In genomic region chr17:28371245-28372202, GRCh38 we compare ENCODE assay signal across 1 cellular context.
A peak's percentile ranks its signal among the peaks of the same experiment; 100 is the strongest.
TF ChIP-seq lines count a peak whose summit lies in the region.

Gene SARM1 (plus strand): TSS chr17:28371694. CDS start chr17:28372033, 339 bp downstream.

TF ChIP-seq in HepG2, 621 proteins besides CTCF, POLR2A, EP300 and RAD21 (continued from another document and continues in another):
- TF ChIP-seq ZBTB26 (CRISPR knock-in tag; IDR thresholded peaks at IDR 0.05; ENCODE audit: borderline replicate concordance), result no peak
- no peak for TF ChIP-seq SATB2 (CRISPR knock-in tag; IDR thresholded peaks at IDR 0.05)
- TF ChIP-seq ZSCAN20 (CRISPR knock-in tag; IDR thresholded peaks at IDR 0.05; ENCODE audit: borderline replicate concordance), result no peak
- no peak for TF ChIP-seq NFKBIZ (CRISPR knock-in tag; IDR thresholded peaks at IDR 0.05)
- TF ChIP-seq ZIK1 (CRISPR knock-in tag; IDR thresholded peaks at IDR 0.05; ENCODE audit: borderline replicate concordance, low read depth), result no peak
- no peak for TF ChIP-seq THAP9 (CRISPR knock-in tag; IDR thresholded peaks at IDR 0.05; ENCODE audit: borderline replicate concordance)
- no peak for TF ChIP-seq NFE2L1 (CRISPR knock-in tag; IDR thresholded peaks at IDR 0.05; ENCODE audit: borderline replicate concordance)
- TF ChIP-seq EHMT2 (IDR thresholded peaks at IDR 0.05; ENCODE audit: borderline replicate concordance, low read depth, low read length), result no peak
- no peak; the same call in 1 of the 2 replicates for TF ChIP-seq ZBTB25 (CRISPR knock-in tag; IDR thresholded peaks at IDR 0.05)
- no peak for TF ChIP-seq ZNF75D (CRISPR knock-in tag; IDR thresholded peaks at IDR 0.05; ENCODE audit: borderline replicate concordance)
- TF ChIP-seq SOX13 (IDR thresholded peaks at IDR 0.05), result no peak
- TF ChIP-seq SOX13 (CRISPR knock-in tag; conservative IDR thresholded peaks at IDR 0.05 in 1 of 2, IDR thresholded peaks at IDR 0.05 in 1 of 2), result no peak
- TF ChIP-seq ZNF780A (CRISPR knock-in tag; IDR thresholded peaks at IDR 0.05), result no peak
- TF ChIP-seq SIN3B (IDR thresholded peaks at IDR 0.05; ENCODE audit: low read length), result no peak
- no peak for TF ChIP-seq TEF (CRISPR knock-in tag; IDR thresholded peaks at IDR 0.05)
- TF ChIP-seq ZBTB46 (CRISPR knock-in tag; IDR thresholded peaks at IDR 0.05; ENCODE audit: borderline replicate concordance), result no peak
- TF ChIP-seq CREB1 (IDR thresholded peaks at IDR 0.05), result no peak
- TF ChIP-seq CREB1 (CRISPR knock-in tag; IDR thresholded peaks at IDR 0.05), result no peak
- peak; percentile 75 for TF ChIP-seq ZNF652 (CRISPR knock-in tag; IDR thresholded peaks at IDR 0.05; ENCODE audit: borderline replicate concordance, low read depth)
- TF ChIP-seq RARA (CRISPR knock-in tag; IDR thresholded peaks at IDR 0.05), result no peak
- TF ChIP-seq ZNF784 (CRISPR knock-in tag; IDR thresholded peaks at IDR 0.05; ENCODE audit: borderline replicate concordance), result no peak
- no peak for TF ChIP-seq ZNF615 (CRISPR knock-in tag; IDR thresholded peaks at IDR 0.05; ENCODE audit: borderline replicate concordance)
- TF ChIP-seq ZNF18 (CRISPR knock-in tag; IDR thresholded peaks at IDR 0.05; ENCODE audit: insufficient replicate concordance), result no peak
- TF ChIP-seq SMARCC2 (IDR thresholded peaks at IDR 0.05), result no peak
- no peak for TF ChIP-seq PAX8 (CRISPR knock-in tag; IDR thresholded peaks at IDR 0.05; ENCODE audit: borderline replicate concordance)
- no peak for TF ChIP-seq MLX (CRISPR knock-in tag; IDR thresholded peaks at IDR 0.05)
- TF ChIP-seq RBFOX2 (IDR thresholded peaks at IDR 0.05; ENCODE audit: low read depth, low read length), result peak; percentile 58
- no peak for TF ChIP-seq TERF1 (CRISPR knock-in tag; IDR thresholded peaks at IDR 0.05)
- TF ChIP-seq NBN (conservative IDR thresholded peaks at IDR 0.05), result no peak
- no peak for TF ChIP-seq ZNF20 (CRISPR knock-in tag; IDR thresholded peaks at IDR 0.05)
- no peak for TF ChIP-seq SMC3 (IDR thresholded peaks at IDR 0.05; ENCODE audit: low read length)
- no peak for TF ChIP-seq FOXP1 (IDR thresholded peaks at IDR 0.05)
- TF ChIP-seq FOXP1 (CRISPR knock-in tag; IDR thresholded peaks at IDR 0.05), result no peak
- no peak for TF ChIP-seq CEBPB (IDR thresholded peaks at IDR 0.05; ENCODE audit: borderline replicate concordance, low read depth, low read length)
- no peak for TF ChIP-seq SPEN (CRISPR knock-in tag; IDR thresholded peaks at IDR 0.05; ENCODE audit: low read depth)
- TF ChIP-seq PCBP1 (IDR thresholded peaks at IDR 0.05; ENCODE audit: borderline replicate concordance, low read depth, low read length), result no peak
- TF ChIP-seq MAZ (IDR thresholded peaks at IDR 0.05; ENCODE audit: borderline replicate concordance, low read depth, low read length), result no peak
- peak; percentile 83 for TF ChIP-seq MAZ (CRISPR knock-in tag; IDR thresholded peaks at IDR 0.05; ENCODE audit: low read depth)
- peak; percentile 6; the same call in 1 of the 2 replicates for TF ChIP-seq ARID5B (CRISPR knock-in tag; IDR thresholded peaks at IDR 0.05)
- no peak for TF ChIP-seq CEBPZ (IDR thresholded peaks at IDR 0.05; ENCODE audit: low read length)
- TF ChIP-seq NRL (CRISPR knock-in tag; IDR thresholded peaks at IDR 0.05; ENCODE audit: borderline replicate concordance), result no peak
- TF ChIP-seq SMAD3 (CRISPR knock-in tag; IDR thresholded peaks at IDR 0.05), result no peak
- TF ChIP-seq ELF4 (CRISPR knock-in tag; IDR thresholded peaks at IDR 0.05; ENCODE audit: borderline replicate concordance), result no peak
- no peak for TF ChIP-seq ZNF224 (CRISPR knock-in tag; IDR thresholded peaks at IDR 0.05)
- no peak for TF ChIP-seq REL (CRISPR knock-in tag; conservative IDR thresholded peaks at IDR 0.05)
